Comparison of ENCODE assay signal across 6 cellular contexts in the genomic region with DNA sequence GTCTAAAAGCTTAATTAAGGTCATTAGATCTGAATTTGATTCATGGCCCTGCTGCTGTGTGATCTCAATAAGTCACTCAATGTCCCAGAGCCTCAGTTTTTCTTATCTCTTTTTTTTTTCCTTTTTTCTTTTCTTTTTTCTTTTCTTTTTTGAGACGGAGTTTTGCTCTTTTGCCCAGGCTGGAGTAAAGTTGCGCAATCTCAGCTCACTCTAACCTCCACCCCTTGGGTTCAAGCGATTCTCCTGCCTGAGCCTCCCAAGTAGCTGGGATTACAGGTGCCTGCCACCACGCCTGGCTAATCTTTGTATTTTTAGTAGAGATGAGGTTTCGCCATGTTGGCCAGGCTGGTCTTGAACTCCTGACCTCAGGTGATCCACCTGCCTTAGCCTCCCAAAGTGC. TPM values are rescaled to one million over a fixed set of nuclear protein-coding genes. Genes with fewer than 3 reads are reported as not detected.
DNase-seq lines count a peak whose midpoint lies in the region; ATAC-seq, FAIRE-seq and TF ChIP-seq lines count a peak whose summit lies in the region.
"Not testable (repeated sequence)": the region's sequence is repeated elsewhere in the genome, so short reads cannot be mapped to it uniquely, and the experiment has no call there.

No MANE protein-coding gene starts in this region.

- POLR2A ChIA-PET in A549 (lab: Yijun Ruan, JAX); SK-N-SH (lab: Yijun Ruan, JAX): not testable (repeated sequence)

- H2AFZ ChIP-seq in GM23248: not testable (repeated sequence)
- H2AFZ ChIP-seq in SK-N-SH (ENCODE audit: low read depth): 0 out of 2 replicates have a peak overlapping the region, but pooled peaks have one; percentile 14

- not testable (repeated sequence) for FAIRE-seq in A549 (lab: Jason Lieb, UNC)

- not testable (repeated sequence) for H3K4me3 ChIP-seq in A549; GM23248; SK-N-SH (ENCODE audit: low read depth in 2 of 2, low read length in 1 of 2); brain microvascular endothelial cell (ENCODE audit: low read depth, low read length)

- not testable (repeated sequence) for TF ChIP-seq CTCF in A549 (IDR thresholded peaks at IDR 0.05); SK-N-SH (IDR thresholded peaks at IDR 0.05); brain microvascular endothelial cell (IDR thresholded peaks at IDR 0.05; ENCODE audit: low read depth, low read length, missing control alignments)

- H3K36me3 ChIP-seq in GM23248 (ENCODE audit: low read depth); SK-N-SH (replicated peaks in 1 of 2; ENCODE audit: control insufficient read depth in 1 of 2, insufficient read depth in 2 of 2, low read length in 1 of 2); brain microvascular endothelial cell (replicated peaks): not testable (repeated sequence)

- not testable (repeated sequence) for H3K9me3 ChIP-seq in A549; GM23248 (ENCODE audit: low read depth); SK-N-SH

- CTCF ChIA-PET in A549 (lab: Yijun Ruan, JAX): interaction anchor here (1.2 to 1.3 kb wide), 2 partner anchors 18 to 55 kb away, joined by 3 to 4 read pairs; no protein-coding TSS in a partner anchor
- CTCF ChIA-PET in SK-N-SH (lab: Yijun Ruan, JAX): not testable (repeated sequence)

- not testable (repeated sequence) for H3K27ac ChIP-seq in A549, GM23248
- H3K27ac ChIP-seq in SK-N-SH (ENCODE audit: low read depth in 2 of 2, low read length in 1 of 2) (peak overlapping the region in 1 of 2 experiments; percentile 32; a peak in 1 of 4 replicates), brain microvascular endothelial cell (peak overlapping the region; percentile 28), epithelial cell of prostate (peak overlapping the region; percentile 40)

- not testable (repeated sequence) for H4K20me1 ChIP-seq in GM23248 (ENCODE audit: insufficient read depth); SK-N-SH (ENCODE audit: insufficient read depth)

- H3K79me2 ChIP-seq in GM23248 (ENCODE audit: insufficient read depth); SK-N-SH (ENCODE audit: insufficient read depth): not testable (repeated sequence)

- H3F3A ChIP-seq in GM23248 (ENCODE audit: insufficient read depth); SK-N-SH (replicated peaks; ENCODE audit: insufficient read depth): not testable (repeated sequence)

- not testable (repeated sequence) for H3K4me2 ChIP-seq in A549, SK-N-SH
- peak overlapping the region; percentile 21 for H3K4me2 ChIP-seq in GM23248 (ENCODE audit: unreplicated experiment)

- H3K4me1 ChIP-seq in A549; GM23248 (ENCODE audit: insufficient read depth); SK-N-SH (ENCODE audit: control insufficient read depth in 1 of 2, insufficient read depth in 2 of 2, low read depth in 1 of 2, low read length in 1 of 2): not testable (repeated sequence)

- not testable (repeated sequence) for TF ChIP-seq RAD21 in A549 (conservative IDR thresholded peaks at IDR 0.05 in 1 of 2, IDR thresholded peaks at IDR 0.05 in 1 of 2); Ishikawa (IDR thresholded peaks at IDR 0.05; ENCODE audit: low read depth); SK-N-SH (IDR thresholded peaks at IDR 0.05; ENCODE audit: low read length)

- ATAC-seq in A549: not testable (repeated sequence)

- WGBS in A549 (ENCODE audit: missing lambda C conversion rate): 71% methylated on average over 5 of the region's 5 CpGs
- WGBS in GM23248 (ENCODE audit: low coverage in 1 of 2, low lambda C conversion rate in 2 of 2, missing lambda C conversion rate in 2 of 2), 2 experiments: 80 to 91% methylated on average over 4 to 5 of the region's 5 CpGs
- WGBS in SK-N-SH (ENCODE audit: low lambda C conversion rate): 75% methylated on average over 5 of the region's 5 CpGs

- in situ Hi-C loops in GM23248 (cut with MboI); brain microvascular endothelial cell (cut with HindIII; ENCODE audit: low pct_ligation_motif_present, low sequenced_read_pairs): not testable (repeated sequence)

- not testable (repeated sequence) for DNase-seq in A549 (ENCODE audit: low read depth in 1 of 2, low spot score in 1 of 2); GM23248; SK-N-SH; brain microvascular endothelial cell; epithelial cell of prostate (ENCODE audit: low read depth, low spot score)

- H3K27me3 ChIP-seq in GM23248 (replicated peaks; ENCODE audit: insufficient read depth); SK-N-SH (ENCODE audit: insufficient read depth); brain microvascular endothelial cell (replicated peaks): not testable (repeated sequence)

- not testable (repeated sequence) for H3K9me2 ChIP-seq in GM23248 (ENCODE audit: insufficient read depth); SK-N-SH

- TF ChIP-seq POLR2A in A549 (IDR thresholded peaks at IDR 0.05; ENCODE audit: low read length): not testable (repeated sequence)

- not testable (repeated sequence) for H3K9ac ChIP-seq in GM23248, SK-N-SH

- TF ChIP-seq EP300 in A549 (IDR thresholded peaks at IDR 0.05); Ishikawa (IDR thresholded peaks at IDR 0.05; ENCODE audit: borderline replicate concordance); SK-N-SH (IDR thresholded peaks at IDR 0.05; ENCODE audit: borderline replicate concordance in 1 of 2, low read depth in 1 of 2, low read length in 1 of 2): not testable (repeated sequence)

TF ChIP-seq in A549, 52 proteins besides CTCF, POLR2A, EP300 and RAD21:
- peak; percentile 67 to 78 for TF ChIP-seq CEBPB (IDR thresholded peaks at IDR 0.05)

TF ChIP-seq in Ishikawa, 13 proteins besides CTCF, POLR2A, EP300 and RAD21:
- TF ChIP-seq CEBPB (IDR thresholded peaks at IDR 0.05): peak; percentile 86

RNA-seq across cellular contexts. Expression of gene RCN1, which starts 28.3 kb away (rescaled TPM):
- polyA plus RNA-seq in A549 (2011; rRNA removed): 158 and 234 TPM in 2 replicates
- 50.1 and 51.0 TPM in 2 replicates for polyA plus RNA-seq in A549 (2012; cell fraction: cytosol; rRNA removed)
- 48.3 and 51.6 TPM in 2 replicates for polyA plus RNA-seq in A549 (2012; cell fraction: nucleus; rRNA removed)
- 182 to 199 TPM (median 191 TPM) in 3 replicates for polyA plus RNA-seq in A549 (2017; fragmentation: RNase III; extraction: RNeasy Plus Mini Kit Qiagen cat#74134 plus additional on column Dnase treatment)
- 58.5 and 59.9 TPM in 2 replicates for polyA minus RNA-seq in A549 (2011; rRNA and poly(A)+ RNA removed)
- total RNA-seq in GM23248 (2014; rRNA removed; shearing (Covaris generic)): 483 and 534 TPM in 2 replicates
- polyA plus RNA-seq in GM23248 (2016; fragmentation: Nextera tagmentation; extraction: Ambion mirVana): 557 and 558 TPM in 2 replicates
- polyA plus RNA-seq in SK-N-SH (2012; rRNA removed): 62.6 and 63.3 TPM in 2 replicates
- polyA plus RNA-seq in SK-N-SH (2012; cell fraction: cytosol; rRNA removed): 78.7 and 106 TPM in 2 replicates
- polyA plus RNA-seq in SK-N-SH (2012; cell fraction: nucleus; rRNA removed): 43.7 and 53.4 TPM in 2 replicates
